In genomic region chr2:11762031-11762430, GRCh38 we compare ENCODE assay signal across 16 cellular contexts. TPM values are rescaled to one million over a fixed set of nuclear protein-coding genes. Genes with fewer than 3 reads are reported as not detected.
DNase-seq lines count a peak whose midpoint lies in the region; ATAC-seq and TF ChIP-seq lines count a peak whose summit lies in the region.
"Had no signal": no experiment of that assay in that cellular context is flagged by ENCODE, and none has a peak within 500 bp of the region (broad histone marks: within the 10 kb centered on the region; RNA-seq: fewer than 3 reads in every experiment).

No MANE protein-coding gene starts in this region.

- CTCF ChIA-PET in activated CD4-positive, alpha-beta T cell treated with anti-CD3 and anti-CD28 coated beads for 36 hours (lab: Charles Lee), result interaction anchor here (1.4 to 3.1 kb wide), 4 partner anchors 9 to 22 kb away, joined by 3 to 10 read pairs (median 3); no protein-coding TSS in a partner anchor

- H3K4me3 ChIP-seq in CD4-positive, CD25-positive, alpha-beta regulatory T cell (ENCODE audit: low read depth, low read length), result no peak overlapping the region
- H3K4me3 ChIP-seq in endodermal cell (ENCODE audit: low read length), result no peak overlapping the region

- H3K4me3 Mint-ChIP-seq in activated CD4-positive, alpha-beta T cell treated with anti-CD3 and anti-CD28 coated beads for 36 hours, result no peak overlapping the region
- H3K4me3 Mint-ChIP-seq in CD4-positive, CD25-positive, alpha-beta regulatory T cell, result no peak overlapping the region
- H3K4me3 Mint-ChIP-seq in glutamatergic neuron (ENCODE audit: unreplicated experiment) (no peak overlapping the region), progenitor cell of endocrine pancreas (ENCODE audit: low read depth) (no peak overlapping the region), endodermal cell (no peak overlapping the region)
- H3K4me3 Mint-ChIP-seq: HFFc6 had no signal

- H3K9me3 Mint-ChIP-seq in activated CD4-positive, alpha-beta T cell treated with anti-CD3 and anti-CD28 coated beads for 36 hours (ENCODE audit: low read depth), result no peaks in the 10 kb centered on the region
- H3K9me3 Mint-ChIP-seq in CD4-positive, CD25-positive, alpha-beta regulatory T cell, result no peaks in the 10 kb centered on the region
- H3K9me3 Mint-ChIP-seq in glutamatergic neuron (ENCODE audit: unreplicated experiment) (peaks cover 17% of the 10 kb centered on the region), progenitor cell of endocrine pancreas (ENCODE audit: low read depth) (peaks cover 8% of the 10 kb centered on the region), endodermal cell (peaks cover 34% of the 10 kb centered on the region)
- H3K9me3 Mint-ChIP-seq: HFFc6 had no signal

- no peak overlapping the region for H3K27ac ChIP-seq in CD4-positive, CD25-positive, alpha-beta regulatory T cell (ENCODE audit: insufficient read depth, low read length, poor library complexity, severe bottlenecking)
- H3K27ac ChIP-seq in endodermal cell (ENCODE audit: low read depth, low read length), result no peak overlapping the region
- H3K27ac ChIP-seq: 22Rv1 had no signal

- H3K27me3 Mint-ChIP-seq in activated CD4-positive, alpha-beta T cell treated with anti-CD3 and anti-CD28 coated beads for 36 hours, result no peaks in the 10 kb centered on the region
- H3K27me3 Mint-ChIP-seq in CD4-positive, CD25-positive, alpha-beta regulatory T cell, result no peaks in the 10 kb centered on the region
- H3K27me3 Mint-ChIP-seq in glutamatergic neuron (ENCODE audit: unreplicated experiment) (peaks cover 11% of the 10 kb centered on the region), progenitor cell of endocrine pancreas (no peaks in the 10 kb centered on the region), endodermal cell (ENCODE audit: insufficient read depth) (no peaks in the 10 kb centered on the region)

- H3K36me3 Mint-ChIP-seq in activated CD4-positive, alpha-beta T cell treated with anti-CD3 and anti-CD28 coated beads for 36 hours (ENCODE audit: low read depth), result peaks cover 43% of the 10 kb centered on the region
- H3K36me3 Mint-ChIP-seq in CD4-positive, CD25-positive, alpha-beta regulatory T cell, result peaks cover 46% of the 10 kb centered on the region
- H3K36me3 Mint-ChIP-seq in glutamatergic neuron (ENCODE audit: unreplicated experiment) (peaks cover 28% of the 10 kb centered on the region), progenitor cell of endocrine pancreas (ENCODE audit: insufficient read depth) (peaks cover 24% of the 10 kb centered on the region), endodermal cell (ENCODE audit: low read depth) (peaks cover 47% of the 10 kb centered on the region)

- POLR2A ChIA-PET in activated CD4-positive, alpha-beta T cell treated with anti-CD3 and anti-CD28 coated beads for 36 hours (lab: Charles Lee), result no interaction called here

- H3K36me3 ChIP-seq in CD4-positive, CD25-positive, alpha-beta regulatory T cell (ENCODE audit: control insufficient read depth, insufficient read depth, low read length), result peaks cover 38% of the 10 kb centered on the region
- peaks cover 17% of the 10 kb centered on the region for H3K36me3 ChIP-seq in endodermal cell (ENCODE audit: control insufficient read depth, insufficient read depth, low read length)

- DNase-seq in activated CD4-positive, alpha-beta T cell treated with anti-CD3 and anti-CD28 coated beads for 36 hours, result no peak
- no peak for DNase-seq in activated CD4-positive, alpha-beta T cell treated with anti-CD3 and anti-CD28 coated beads for 48 hours
- no peak for DNase-seq in CD4-positive, CD25-positive, alpha-beta regulatory T cell
- DNase-seq in glutamatergic neuron (no peak), progenitor cell of endocrine pancreas (ENCODE audit: low spot score, unreplicated experiment) (no peak), retina (no peak), endodermal cell (no peak)
- DNase-seq in stimulated activated CD4-positive, alpha-beta T cell treated with anti-CD3 and anti-CD28 coated beads, Interleukin-4, amount 100 ng/mL, for 1 hour, result no peak
- DNase-seq: AML-193, H7, HFFc6, IMR-90, NCI-H2227 treated with DMSO at 0.1 percent for 48 hours, NCI-H510A treated with DMSO at 0.1 percent for 48 hours, NCI-H774 had no signal

- peaks cover 30% of the 10 kb centered on the region for H3K4me1 ChIP-seq in CD4-positive, CD25-positive, alpha-beta regulatory T cell (ENCODE audit: control insufficient read depth, insufficient read depth, low read length, poor library complexity, severe bottlenecking)
- H3K4me1 ChIP-seq in endodermal cell (ENCODE audit: control insufficient read depth, insufficient read depth, low read length), result peaks cover 2% of the 10 kb centered on the region

- intact Hi-C loops in activated CD4-positive, alpha-beta T cell treated with anti-CD3 and anti-CD28 coated beads for 36 hours (cut with DNase I, micrococcal nuclease), result no loop called here

- no peak for TF ChIP-seq CTCF in glutamatergic neuron (IDR thresholded peaks at IDR 0.05; ENCODE audit: partially characterized antibody, unreplicated experiment)
- no peak for TF ChIP-seq CTCF in progenitor cell of endocrine pancreas (IDR thresholded peaks at IDR 0.05; ENCODE audit: unreplicated experiment)
- TF ChIP-seq CTCF in endodermal cell (conservative IDR thresholded peaks at IDR 0.05), result no peak

- ATAC-seq in activated CD4-positive, alpha-beta T cell treated with anti-CD3 and anti-CD28 coated beads for 36 hours, result no peak
- ATAC-seq in CD4-positive, CD25-positive, alpha-beta regulatory T cell (ENCODE audit: low read depth in 2 of 2), result no peak

- H3K9me3 ChIP-seq in CD4-positive, CD25-positive, alpha-beta regulatory T cell (ENCODE audit: control insufficient read depth in 2 of 2, low read length in 2 of 2), result no peaks in the 10 kb centered on the region
- H3K9me3 ChIP-seq in endodermal cell (ENCODE audit: control insufficient read depth, low read length), result peaks cover 13% of the 10 kb centered on the region

- peak overlapping the region; percentile 14 for H3K27ac Mint-ChIP-seq in activated CD4-positive, alpha-beta T cell treated with anti-CD3 and anti-CD28 coated beads for 36 hours
- H3K27ac Mint-ChIP-seq in CD4-positive, CD25-positive, alpha-beta regulatory T cell, result peak overlapping the region in 2 of 3 donors; percentile 73 to 89
- peak overlapping the region; percentile 75 for H3K27ac Mint-ChIP-seq in glutamatergic neuron (ENCODE audit: unreplicated experiment)
- H3K27ac Mint-ChIP-seq in progenitor cell of endocrine pancreas, result peak overlapping the region; percentile 11
- no peak overlapping the region for H3K27ac Mint-ChIP-seq in endodermal cell
- H3K27ac Mint-ChIP-seq: HFFc6 had no signal

- 89 to 95% methylated on average over 11 to 12 of the region's 14 CpGs for WGBS in endodermal cell (ENCODE audit: insufficient coverage in 1 of 2, insufficient read length in 1 of 2), 2 experiments

- no peak overlapping the region for H3K9ac ChIP-seq in endodermal cell (ENCODE audit: extremely low read depth, low read length, poor library complexity, severe bottlenecking)

- peaks cover 41% of the 10 kb centered on the region for H3K4me1 Mint-ChIP-seq in activated CD4-positive, alpha-beta T cell treated with anti-CD3 and anti-CD28 coated beads for 36 hours
- H3K4me1 Mint-ChIP-seq in CD4-positive, CD25-positive, alpha-beta regulatory T cell, result peaks cover 28 to 56% (median 43%) of the 10 kb centered on the region in 4 donors
- H3K4me1 Mint-ChIP-seq in glutamatergic neuron (ENCODE audit: low read depth, unreplicated experiment), result peaks cover 34% of the 10 kb centered on the region
- peaks cover 15% of the 10 kb centered on the region for H3K4me1 Mint-ChIP-seq in progenitor cell of endocrine pancreas (ENCODE audit: low read depth)
- H3K4me1 Mint-ChIP-seq in endodermal cell, result peaks cover 14% of the 10 kb centered on the region

- no peaks in the 10 kb centered on the region for H3K27me3 ChIP-seq in CD4-positive, CD25-positive, alpha-beta regulatory T cell (ENCODE audit: control insufficient read depth, insufficient read depth, low read length)
- H3K27me3 ChIP-seq in endodermal cell (ENCODE audit: control insufficient read depth, insufficient read depth, low read length, poor library complexity, severe bottlenecking), result no peaks in the 10 kb centered on the region

RNA-seq across cellular contexts. Expression of gene LPIN1, which starts 15.6 kb away (rescaled TPM):
- 10 to 100 TPM; 40.6 to 42.9 TPM for total RNA-seq in activated CD4-positive, alpha-beta T cell treated with anti-CD3 and anti-CD28 coated beads for 36 hours
- total RNA-seq in CD4-positive, CD25-positive, alpha-beta regulatory T cell, result 94.9 TPM
- polyA plus RNA-seq in CD4-positive, CD25-positive, alpha-beta regulatory T cell, result 10 to 100 TPM; 20.3 to 27.0 (median 24.4) TPM
- total RNA-seq in glutamatergic neuron (ENCODE audit: unreplicated experiment) (142 TPM), progenitor cell of endocrine pancreas (18.3 and 23.5 TPM in 2 replicates), endodermal cell (10 to 100 TPM; 23.9 to 24.3 TPM)
- 20.8 TPM for polyA plus RNA-seq in endodermal cell (2013, experiment 1 of 2)
- 17.4 TPM for polyA plus RNA-seq in endodermal cell (2013, experiment 2 of 2)
